31 cellular contexts compared by ENCODE assay signal in genomic region chr1:79877086-79877485, GRCh38.
"Had no signal": no experiment of that assay in that cellular context is flagged by ENCODE, and none has a peak within 500 bp of the region (broad histone marks: within the 10 kb centered on the region; RNA-seq: fewer than 3 reads in every experiment).

No MANE protein-coding gene starts in this region.

- FAIRE-seq: astrocyte, colon had no signal

- H3K36me3 ChIP-seq: adrenal gland, ascending aorta, brain microvascular endothelial cell, breast epithelium, cardiac muscle cell had no signal

- H3K27ac ChIP-seq: adrenal gland, ascending aorta, body of pancreas, brain microvascular endothelial cell, breast epithelium, cardiac muscle cell had no signal

- H3K4me1 ChIP-seq: adrenal gland, ascending aorta, body of pancreas, breast epithelium had no signal

- DNase-seq: activated effector memory CD4-positive, alpha-beta T cell treated with anti-CD3 and anti-CD28 coated beads, Interleukin-2, amount 50 U/mL, for 16 hours; activated effector memory CD4-positive, alpha-beta T cell treated with Interleukin-2 at 50 U/mL for 16 hours; activated gamma-delta T cell; activated gamma-delta T cell treated with Interleukin-2 at 50 U/mL for 16 hours; activated naive CD4-positive, alpha-beta T cell; activated naive CD4-positive, alpha-beta T cell treated with anti-CD3 and anti-CD28 coated beads for 36 hours; activated naive CD4-positive, alpha-beta T cell treated with anti-CD3 and anti-CD28 coated beads, Interleukin-2, amount 10 ng/mL, durations not matched to agents 7 days and 5 days; activated naive CD4-positive, alpha-beta T cell treated with anti-CD3 and anti-CD28 coated beads, Interleukin-2, amount 50 U/mL, for 16 hours; activated naive CD4-positive, alpha-beta T cell treated with Interleukin-2 at 50 U/mL for 16 hours; activated naive CD8-positive, alpha-beta T cell treated with anti-CD3 and anti-CD28 coated beads for 36 hours; activated naive CD8-positive, alpha-beta T cell treated with anti-CD3 and anti-CD28 coated beads, Interleukin-2, amount 10 ng/mL, durations not matched to agents 7 days and 5 days; activated naive CD8-positive, alpha-beta T cell treated with anti-CD3 and anti-CD28 coated beads, Interleukin-2, amount 50 U/mL, for 24 hours; activated T-cell treated with anti-CD3 and anti-CD28 coated beads, Interleukin-2, amount 50 U/mL, for 24 hours; activated T-cell treated with anti-CD3 and anti-CD28 coated beads, Interleukin-2, amount 50 U/mL, for 4 hours; activated T-cell treated with anti-CD3 and anti-CD28 coated beads, Interleukin-2, amount 50 U/mL, for 48 hours; activated T-cell treated with anti-CD3 and anti-CD28 coated beads, Interleukin-2, amount 50 U/mL, for 72 hours; adrenal gland; amniotic stem cell; amygdala; anterior cingulate cortex; aorta; body of pancreas; brain microvascular endothelial cell; caudate nucleus; central memory CD4-positive, alpha-beta T cell; cerebellar nuclear complex had no signal

- H3K27me3 ChIP-seq: adrenal gland, ascending aorta, body of pancreas, brain microvascular endothelial cell, breast epithelium, cardiac muscle cell had no signal

- H3K4me3 ChIP-seq: adrenal gland, ascending aorta, body of pancreas, breast epithelium, cardiac muscle cell had no signal

- H3K9me3 ChIP-seq: body of pancreas had no signal
